14 cellular contexts compared by ENCODE assay signal in genomic region chr21:45593162-45594022, GRCh38. TPM values are rescaled to one million over a fixed set of nuclear protein-coding genes. Genes with fewer than 3 reads are reported as not detected.
DNase-seq lines count a peak whose midpoint lies in the region; ATAC-seq and FAIRE-seq lines count a peak whose summit lies in the region.
"Had no signal": no experiment of that assay in that cellular context is flagged by ENCODE, and none has a peak within 500 bp of the region (broad histone marks: within the 10 kb centered on the region; RNA-seq: fewer than 3 reads in every experiment).

No MANE protein-coding gene starts in this region.

- H3K4me1 ChIP-seq in HAP-1, result no peaks in the 10 kb centered on the region

- DNase-seq in T-helper 1 cell, result no peak
- no peak for DNase-seq in HAP-1 (ENCODE audit: low spot score in 2 of 2)
- no peak for DNase-seq in SK-N-MC (ENCODE audit: low read depth, low spot score)
- no peak for DNase-seq in naive thymus-derived CD8-positive, alpha-beta T cell
- DNase-seq in immature natural killer cell, result no peak
- DNase-seq in activated T-helper 2 cell treated with anti-CD3 and anti-CD28 coated beads, Interferon-gamma antibody, Interleukin-2, Interleukin-4, amounts not matched to agents 10 μg/mL and 5 μg/mL and 100 μg/mL, durations not matched to agents 14 hours and 24 hours and 36 hours (ENCODE audit: low spot score), result no peak
- DNase-seq in HTR-8/SVneo (ENCODE audit: insufficient read length, low spot score), result no peak
- DNase-seq: DMS79, heart left ventricle, NCI-H2171 treated with DMSO at 0.1 percent for 48 hours had no signal

- no peak for ATAC-seq in naive thymus-derived CD8-positive, alpha-beta T cell
- ATAC-seq: heart left ventricle, left lobe of liver had no signal

- no peaks in the 10 kb centered on the region for H3K9me3 Mint-ChIP-seq in T-helper 1 cell treated with Interleukin-12 subunit alpha and Interleukin-12 subunit beta and Interleukin-4 antibody, amounts not matched to agents 30 μg/mL and 1 μg/mL, for 36 hours
- H3K9me3 Mint-ChIP-seq in naive thymus-derived CD8-positive, alpha-beta T cell, result peaks cover 0 to 5% (median 0%) of the 10 kb centered on the region in 9 donors
- H3K9me3 Mint-ChIP-seq in immature natural killer cell, result peaks cover 0 to 4% (median 0%) of the 10 kb centered on the region in 6 donors
- H3K9me3 Mint-ChIP-seq in activated T-helper 2 cell treated with anti-CD3 and anti-CD28 coated beads, Interferon-gamma antibody, Interleukin-2, Interleukin-4, amounts not matched to agents 10 μg/mL and 5 μg/mL and 100 μg/mL, durations not matched to agents 14 hours and 24 hours and 36 hours, result peaks cover 7% of the 10 kb centered on the region

- H3K4me1 Mint-ChIP-seq in T-helper 1 cell treated with Interleukin-12 subunit alpha and Interleukin-12 subunit beta and Interleukin-4 antibody, amounts not matched to agents 30 μg/mL and 1 μg/mL, for 36 hours (ENCODE audit: low read depth), result peaks cover 24% of the 10 kb centered on the region
- peaks cover 8 to 19% (median 14%) of the 10 kb centered on the region in 4 donors for H3K4me1 Mint-ChIP-seq in naive thymus-derived CD8-positive, alpha-beta T cell
- H3K4me1 Mint-ChIP-seq in immature natural killer cell, result peaks cover 0 to 4% of the 10 kb centered on the region in 2 donors
- peaks cover 15% of the 10 kb centered on the region for H3K4me1 Mint-ChIP-seq in activated T-helper 2 cell treated with anti-CD3 and anti-CD28 coated beads, Interferon-gamma antibody, Interleukin-2, Interleukin-4, amounts not matched to agents 10 μg/mL and 5 μg/mL and 100 μg/mL, durations not matched to agents 14 hours and 24 hours and 36 hours (ENCODE audit: low read depth)

- in situ Hi-C loops in HAP-1 (cut with MboI; ENCODE audit: low sequenced_read_pairs), result no loop called here

- H3K9ac ChIP-seq in SK-N-MC (ENCODE audit: insufficient read length), result peak overlapping the region; percentile 49

- no peak overlapping the region for H3K27ac ChIP-seq in SK-N-MC

- H3K27ac Mint-ChIP-seq in T-helper 1 cell treated with Interleukin-12 subunit alpha and Interleukin-12 subunit beta and Interleukin-4 antibody, amounts not matched to agents 30 μg/mL and 1 μg/mL, for 36 hours, result no peak overlapping the region
- H3K27ac Mint-ChIP-seq in naive thymus-derived CD8-positive, alpha-beta T cell, result peak overlapping the region in 6 of 10 donors; percentile 6 to 84 (median 56)
- peak overlapping the region in 1 of 6 donors; percentile 65 for H3K27ac Mint-ChIP-seq in immature natural killer cell
- H3K27ac Mint-ChIP-seq in activated T-helper 2 cell treated with anti-CD3 and anti-CD28 coated beads, Interferon-gamma antibody, Interleukin-2, Interleukin-4, amounts not matched to agents 10 μg/mL and 5 μg/mL and 100 μg/mL, durations not matched to agents 14 hours and 24 hours and 36 hours, result no peak overlapping the region

- POLR2A ChIA-PET in naive thymus-derived CD8-positive, alpha-beta T cell (lab: Charles Lee), result no interaction called here

- H3K4me3 Mint-ChIP-seq in T-helper 1 cell treated with Interleukin-12 subunit alpha and Interleukin-12 subunit beta and Interleukin-4 antibody, amounts not matched to agents 30 μg/mL and 1 μg/mL, for 36 hours, result peak overlapping the region; percentile 11
- no peak overlapping the region for H3K4me3 Mint-ChIP-seq in naive thymus-derived CD8-positive, alpha-beta T cell
- no peak overlapping the region for H3K4me3 Mint-ChIP-seq in immature natural killer cell
- no peak overlapping the region for H3K4me3 Mint-ChIP-seq in activated T-helper 2 cell treated with anti-CD3 and anti-CD28 coated beads, Interferon-gamma antibody, Interleukin-2, Interleukin-4, amounts not matched to agents 10 μg/mL and 5 μg/mL and 100 μg/mL, durations not matched to agents 14 hours and 24 hours and 36 hours (ENCODE audit: low read depth)

- intact Hi-C loops in activated T-helper 2 cell treated with anti-CD3 and anti-CD28 coated beads, Interferon-gamma antibody, Interleukin-2, Interleukin-4, amounts not matched to agents 10 μg/mL and 5 μg/mL and 100 μg/mL, durations not matched to agents 14 hours and 24 hours and 36 hours (cut with micrococcal nuclease), result no loop called here

- H3K27me3 ChIP-seq in HAP-1 (ENCODE audit: low read depth), result no peaks in the 10 kb centered on the region

- H3K4me3 ChIP-seq in HAP-1, result peak overlapping the region; percentile 17
- peak overlapping the region; percentile 64 for H3K4me3 ChIP-seq in SK-N-MC
- H3K4me3 ChIP-seq: heart left ventricle, skin epidermis had no signal

- peaks cover 8% of the 10 kb centered on the region for H3K27me3 Mint-ChIP-seq in T-helper 1 cell treated with Interleukin-12 subunit alpha and Interleukin-12 subunit beta and Interleukin-4 antibody, amounts not matched to agents 30 μg/mL and 1 μg/mL, for 36 hours (ENCODE audit: low read depth)
- peaks cover 0 to 13% (median 4%) of the 10 kb centered on the region in 5 donors for H3K27me3 Mint-ChIP-seq in naive thymus-derived CD8-positive, alpha-beta T cell
- peaks cover 0 to 8% (median 6%) of the 10 kb centered on the region in 3 donors for H3K27me3 Mint-ChIP-seq in immature natural killer cell (ENCODE audit: low read depth in 3 of 3)
- peaks cover 11% of the 10 kb centered on the region for H3K27me3 Mint-ChIP-seq in activated T-helper 2 cell treated with anti-CD3 and anti-CD28 coated beads, Interferon-gamma antibody, Interleukin-2, Interleukin-4, amounts not matched to agents 10 μg/mL and 5 μg/mL and 100 μg/mL, durations not matched to agents 14 hours and 24 hours and 36 hours (ENCODE audit: low read depth)

- no peaks in the 10 kb centered on the region for H3K36me3 ChIP-seq in HAP-1 (replicated peaks)
- no peaks in the 10 kb centered on the region for H3K36me3 ChIP-seq in SK-N-MC (ENCODE audit: insufficient read depth, low read length)
- H3K36me3 ChIP-seq: heart left ventricle had no signal

- FAIRE-seq in HTR-8/SVneo (lab: Jason Lieb, UNC), result no peak
- FAIRE-seq: GM18507 had no signal

- H3K36me3 Mint-ChIP-seq in T-helper 1 cell treated with Interleukin-12 subunit alpha and Interleukin-12 subunit beta and Interleukin-4 antibody, amounts not matched to agents 30 μg/mL and 1 μg/mL, for 36 hours (ENCODE audit: low read depth), result peaks cover 6% of the 10 kb centered on the region
- H3K36me3 Mint-ChIP-seq in naive thymus-derived CD8-positive, alpha-beta T cell, result no peaks in the 10 kb centered on the region
- H3K36me3 Mint-ChIP-seq in immature natural killer cell, result no peaks in the 10 kb centered on the region
- H3K36me3 Mint-ChIP-seq in activated T-helper 2 cell treated with anti-CD3 and anti-CD28 coated beads, Interferon-gamma antibody, Interleukin-2, Interleukin-4, amounts not matched to agents 10 μg/mL and 5 μg/mL and 100 μg/mL, durations not matched to agents 14 hours and 24 hours and 36 hours (ENCODE audit: low read depth), result no peaks in the 10 kb centered on the region

- no peaks in the 10 kb centered on the region for H3K9me3 ChIP-seq in HAP-1
- no peaks in the 10 kb centered on the region for H3K9me3 ChIP-seq in SK-N-MC (ENCODE audit: low read depth, low read length)
- H3K9me3 ChIP-seq: heart left ventricle had no signal

RNA-seq across cellular contexts. Expression of gene PCBP3, which starts 50.1 kb away (rescaled TPM):
- total RNA-seq in naive thymus-derived CD8-positive, alpha-beta T cell, result under 1 TPM in 1 of 2 experiments, not detected in 1; 0.47 TPM
- polyA plus RNA-seq in naive thymus-derived CD8-positive, alpha-beta T cell, result 1 to 10 TPM in 2 of 3 donors, under 1 TPM in 1; 0.82 to 2.3 (median 1.1) TPM
- polyA plus RNA-seq in immature natural killer cell, result under 1 TPM in 2 of 3 donors, not detected in 1; 0.27 to 0.71 TPM
- total RNA-seq in activated T-helper 2 cell treated with anti-CD3 and anti-CD28 coated beads, Interferon-gamma antibody, Interleukin-2, Interleukin-4, amounts not matched to agents 10 μg/mL and 5 μg/mL and 100 μg/mL, durations not matched to agents 14 hours and 24 hours and 36 hours, result 6.9 and 8.2 TPM in 2 replicates

RNA-seq across cellular contexts. Expression of gene SLC19A1, which starts 51.2 kb away (rescaled TPM):
- 10 to 100 TPM; 10.2 to 14.4 TPM for total RNA-seq in naive thymus-derived CD8-positive, alpha-beta T cell
- polyA plus RNA-seq in naive thymus-derived CD8-positive, alpha-beta T cell, result 10 to 100 TPM in 1 of 3 donors, 1 to 10 TPM in 2; 4.6 to 12.1 (median 9.3) TPM
- 1 to 10 TPM in 2 of 3 donors, under 1 TPM in 1; 0.84 to 7.1 (median 1.7) TPM for polyA plus RNA-seq in immature natural killer cell
- 68.1 and 72.7 TPM in 2 replicates for total RNA-seq in activated T-helper 2 cell treated with anti-CD3 and anti-CD28 coated beads, Interferon-gamma antibody, Interleukin-2, Interleukin-4, amounts not matched to agents 10 μg/mL and 5 μg/mL and 100 μg/mL, durations not matched to agents 14 hours and 24 hours and 36 hours

Comparison
In these comparisons a context has a peak if more than half of its experiments do, and no peak if none do; other contexts are left out.
1. H3K27ac Mint-ChIP-seq: peak in naive thymus-derived CD8-positive, alpha-beta T cell (6 of 10); none in T-helper 1 cell treated with Interleukin-12 subunit alpha and Interleukin-12 subunit beta and Interleukin-4 antibody, amounts not matched to agents 30 μg/mL and 1 μg/mL, for 36 hours (single experiment) and activated T-helper 2 cell treated with anti-CD3 and anti-CD28 coated beads, Interferon-gamma antibody, Interleukin-2, Interleukin-4, amounts not matched to agents 10 μg/mL and 5 μg/mL and 100 μg/mL, durations not matched to agents 14 hours and 24 hours and 36 hours (single experiment).